ENCODE assay signal across 10 cellular contexts in the genomic region with DNA sequence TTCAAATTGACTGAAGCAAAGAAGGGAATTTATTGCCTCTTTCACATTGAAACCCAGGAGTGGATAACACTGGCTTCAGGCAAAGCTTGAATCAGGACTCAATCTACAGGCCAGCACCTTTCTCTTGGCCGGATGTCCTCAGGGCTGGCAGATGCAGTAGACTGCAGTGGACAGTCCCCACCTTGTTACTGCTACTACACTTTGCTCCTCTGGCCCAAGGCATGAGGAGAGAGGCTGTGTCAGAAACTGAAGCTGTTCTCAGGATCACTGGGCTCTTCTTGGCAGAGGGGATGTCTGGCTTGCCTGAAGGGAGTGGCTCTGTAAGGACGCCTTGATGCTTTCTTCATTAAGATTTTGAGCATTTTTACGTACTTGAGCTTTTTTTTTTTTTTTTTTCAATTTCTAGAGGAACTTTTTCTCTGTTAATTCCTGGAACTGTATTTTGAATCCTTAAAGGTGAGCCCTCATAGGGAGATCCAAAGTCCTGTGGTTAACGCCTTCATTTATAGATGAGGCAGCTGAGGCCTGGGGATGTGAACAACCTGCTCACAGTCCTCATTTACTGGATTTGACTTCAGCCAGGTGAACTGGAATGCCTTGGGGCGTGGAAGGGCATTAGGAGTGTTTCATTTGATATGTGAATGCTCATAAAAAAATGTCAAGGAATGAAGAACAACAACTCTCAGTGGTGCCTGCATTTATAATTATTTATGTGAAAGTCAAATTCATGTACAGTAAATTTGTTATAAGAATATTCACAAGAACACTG. TPM values are rescaled to one million over a fixed set of nuclear protein-coding genes. Genes with fewer than 3 reads are reported as not detected.
DNase-seq lines count a peak whose midpoint lies in the region; ATAC-seq and TF ChIP-seq lines count a peak whose summit lies in the region.
"Had no signal": no experiment of that assay in that cellular context is flagged by ENCODE, and none has a peak within 500 bp of the region (broad histone marks: within the 10 kb centered on the region; RNA-seq: fewer than 3 reads in every experiment).

No MANE protein-coding gene starts in this region.

- peak overlapping the region in 2 of 8 donors; percentile 4 to 29 for H3K4me3 Mint-ChIP-seq in CD4-positive, alpha-beta memory T cell
- no peak overlapping the region for H3K4me3 Mint-ChIP-seq in dendritic cell treated with granulocyte-macrophage colony-stimulating factor and Interleukin-4, amounts not matched to agents 40 ng/mL and 50 ng/mL, for 4 days
- H3K4me3 Mint-ChIP-seq in natural killer cell treated with Interleukin-12 subunit alpha and Interleukin-12 subunit beta and Interleukin-15 and Interleukin-18, amount 100 ng/mL, for 72 hours: no peak overlapping the region
- H3K4me3 Mint-ChIP-seq: T-helper 1 cell treated with Interleukin-12 subunit alpha and Interleukin-12 subunit beta and Interleukin-4 antibody, amounts not matched to agents 30 μg/mL and 1 μg/mL, for 36 hours had no signal

- H3K4me2 ChIP-seq in KMS-11: peak overlapping the region; percentile 90

- H3K4me1 Mint-ChIP-seq in CD4-positive, alpha-beta memory T cell: peaks cover 21 to 65% (median 41%) of the 10 kb centered on the region in 4 donors
- peaks cover 24% of the 10 kb centered on the region for H3K4me1 Mint-ChIP-seq in dendritic cell treated with granulocyte-macrophage colony-stimulating factor and Interleukin-4, amounts not matched to agents 40 ng/mL and 50 ng/mL, for 4 days (ENCODE audit: low read depth)
- H3K4me1 Mint-ChIP-seq in natural killer cell treated with Interleukin-12 subunit alpha and Interleukin-12 subunit beta and Interleukin-15 and Interleukin-18, amount 100 ng/mL, for 72 hours (ENCODE audit: low read depth in 2 of 2): peaks cover 14 to 38% of the 10 kb centered on the region in 2 donors

- H3K79me2 ChIP-seq in KMS-11 (ENCODE audit: insufficient read depth, low read depth): no peaks in the 10 kb centered on the region

- H3K36me3 ChIP-seq in CD4-positive, alpha-beta memory T cell (ENCODE audit: insufficient read depth, low read length): peaks cover 24% of the 10 kb centered on the region
- H3K36me3 ChIP-seq in KMS-11 (ENCODE audit: insufficient read depth): no peaks in the 10 kb centered on the region; the same call in 1 of the 2 replicates

- no peaks in the 10 kb centered on the region for H3K9me3 ChIP-seq in CD4-positive, alpha-beta memory T cell (ENCODE audit: control insufficient read depth in 1 of 2, low read length in 2 of 2)

- H3K27me3 ChIP-seq in CD4-positive, alpha-beta memory T cell (ENCODE audit: insufficient read depth, low read length): no peaks in the 10 kb centered on the region
- H3K27me3 ChIP-seq in KMS-11 (ENCODE audit: insufficient read depth, low read depth): no peaks in the 10 kb centered on the region

- peak overlapping the region; percentile 56 to 90 (median 81) for H3K27ac Mint-ChIP-seq in CD4-positive, alpha-beta memory T cell
- H3K27ac Mint-ChIP-seq in dendritic cell treated with granulocyte-macrophage colony-stimulating factor and Interleukin-4, amounts not matched to agents 40 ng/mL and 50 ng/mL, for 4 days: peak overlapping the region; percentile 69
- peak overlapping the region; percentile 2 to 24 for H3K27ac Mint-ChIP-seq in natural killer cell treated with Interleukin-12 subunit alpha and Interleukin-12 subunit beta and Interleukin-15 and Interleukin-18, amount 100 ng/mL, for 72 hours
- H3K27ac Mint-ChIP-seq: T-helper 1 cell treated with Interleukin-12 subunit alpha and Interleukin-12 subunit beta and Interleukin-4 antibody, amounts not matched to agents 30 μg/mL and 1 μg/mL, for 36 hours had no signal

- CTCF ChIA-PET in CD4-positive, alpha-beta memory T cell (lab: Charles Lee; ENCODE audit: partially characterized antibody): interaction anchor here (1.5 to 7.2 kb wide), 4 partner anchors 11 to 313 kb away, joined by 4 to 70 read pairs (median 11); a partner anchor contains a TSS

- no peak for ATAC-seq in natural killer cell treated with Interleukin-12 subunit alpha and Interleukin-12 subunit beta and Interleukin-15 and Interleukin-18, amount 100 ng/mL, for 72 hours
- no peak for ATAC-seq in GM19035 (IDR thresholded peaks at IDR 0.05; ENCODE audit: unreplicated experiment)

- H3K9ac ChIP-seq in KMS-11: no peak overlapping the region

- H2AFZ ChIP-seq in KMS-11 (ENCODE audit: low read depth): no peak overlapping the region

- no peaks in the 10 kb centered on the region for H3K27me3 Mint-ChIP-seq in CD4-positive, alpha-beta memory T cell
- no peaks in the 10 kb centered on the region for H3K27me3 Mint-ChIP-seq in dendritic cell treated with granulocyte-macrophage colony-stimulating factor and Interleukin-4, amounts not matched to agents 40 ng/mL and 50 ng/mL, for 4 days
- no peaks in the 10 kb centered on the region for H3K27me3 Mint-ChIP-seq in natural killer cell treated with Interleukin-12 subunit alpha and Interleukin-12 subunit beta and Interleukin-15 and Interleukin-18, amount 100 ng/mL, for 72 hours

- H4K20me1 ChIP-seq in KMS-11 (ENCODE audit: insufficient read depth): no peaks in the 10 kb centered on the region

- no peak overlapping the region for H3K27ac ChIP-seq in CD4-positive, alpha-beta memory T cell (ENCODE audit: low read depth, low read length)
- peak overlapping the region; percentile 66 for H3K27ac ChIP-seq in KMS-11

- H3K4me3 ChIP-seq in CD4-positive, alpha-beta memory T cell (ENCODE audit: low read length in 2 of 2): no peak overlapping the region
- H3K4me3 ChIP-seq in KMS-11 (IDR thresholded peaks at IDR 0.05; ENCODE audit: insufficient read depth, low read depth, low read length): no peak overlapping the region

- POLR2A ChIA-PET in CD4-positive, alpha-beta memory T cell (lab: Charles Lee; ENCODE audit: partially characterized antibody): interaction anchor here (0.9 to 1.3 kb wide), 2 partner anchors 9 to 25 kb away, joined by 4 read pairs; no protein-coding TSS in a partner anchor

- no peak for DNase-seq in CD4-positive, alpha-beta memory T cell
- no peak for DNase-seq in natural killer cell treated with Interleukin-12 subunit alpha and Interleukin-12 subunit beta and Interleukin-15 and Interleukin-18, amount 100 ng/mL, for 72 hours (ENCODE audit: low spot score)
- DNase-seq in nucleus accumbens (lab: John Stamatoyannopoulos, UW): no peak
- no peak for DNase-seq in NCI-H82 (lab: John Stamatoyannopoulos, UW)
- DNase-seq: GOT3; stimulated activated CD4-positive, alpha-beta T cell treated with anti-CD3 and anti-CD28 coated beads, Interleukin-2, amount 100 ng/mL, for 48 hours had no signal

- TF ChIP-seq CTCF in KMS-11 (conservative IDR thresholded peaks at IDR 0.05; ENCODE audit: low read depth, low read length): no peak

- intact Hi-C loops in CD4-positive, alpha-beta memory T cell (cut with micrococcal nuclease): no loop called here
- intact Hi-C loops in dendritic cell treated with granulocyte-macrophage colony-stimulating factor and Interleukin-4, amounts not matched to agents 40 ng/mL and 50 ng/mL, for 4 days (cut with micrococcal nuclease): no loop called here

- H3K36me3 Mint-ChIP-seq in CD4-positive, alpha-beta memory T cell: peaks cover 33 to 63% of the 10 kb centered on the region in 2 donors
- H3K36me3 Mint-ChIP-seq in dendritic cell treated with granulocyte-macrophage colony-stimulating factor and Interleukin-4, amounts not matched to agents 40 ng/mL and 50 ng/mL, for 4 days (ENCODE audit: low read depth): peaks cover 14% of the 10 kb centered on the region
- H3K36me3 Mint-ChIP-seq in natural killer cell treated with Interleukin-12 subunit alpha and Interleukin-12 subunit beta and Interleukin-15 and Interleukin-18, amount 100 ng/mL, for 72 hours: peaks cover 7% of the 10 kb centered on the region

- H3K9me3 Mint-ChIP-seq in CD4-positive, alpha-beta memory T cell: no peaks in the 10 kb centered on the region
- no peaks in the 10 kb centered on the region for H3K9me3 Mint-ChIP-seq in dendritic cell treated with granulocyte-macrophage colony-stimulating factor and Interleukin-4, amounts not matched to agents 40 ng/mL and 50 ng/mL, for 4 days
- no peaks in the 10 kb centered on the region for H3K9me3 Mint-ChIP-seq in natural killer cell treated with Interleukin-12 subunit alpha and Interleukin-12 subunit beta and Interleukin-15 and Interleukin-18, amount 100 ng/mL, for 72 hours
- H3K9me3 Mint-ChIP-seq: T-helper 1 cell treated with Interleukin-12 subunit alpha and Interleukin-12 subunit beta and Interleukin-4 antibody, amounts not matched to agents 30 μg/mL and 1 μg/mL, for 36 hours had no signal

- peaks cover 24% of the 10 kb centered on the region for H3K4me1 ChIP-seq in CD4-positive, alpha-beta memory T cell (ENCODE audit: insufficient read depth, low read length)
- peaks cover 85% of the 10 kb centered on the region for H3K4me1 ChIP-seq in KMS-11 (ENCODE audit: low read depth, poor library complexity, severe bottlenecking)

RNA-seq across cellular contexts. Expression of a gene that starts 36.6 kb away (rescaled TPM):
- total RNA-seq in CD4-positive, alpha-beta memory T cell: 10 to 100 TPM; 30.6 to 36.6 TPM
- polyA plus RNA-seq in CD4-positive, alpha-beta memory T cell: 10 to 100 TPM; 15.3 to 15.5 TPM
- 10 to 100 TPM; 17.5 to 23.0 TPM for total RNA-seq in natural killer cell treated with Interleukin-12 subunit alpha and Interleukin-12 subunit beta and Interleukin-15 and Interleukin-18, amount 100 ng/mL, for 72 hours

RNA-seq across cellular contexts. Expression of a gene that starts 40.8 kb away (rescaled TPM):
- 100 to 1,000 TPM; 199 to 200 TPM for total RNA-seq in CD4-positive, alpha-beta memory T cell
- 100 to 1,000 TPM in 1 of 2 donors, 10 to 100 TPM in 1; 30.6 to 108 TPM for polyA plus RNA-seq in CD4-positive, alpha-beta memory T cell
- total RNA-seq in natural killer cell treated with Interleukin-12 subunit alpha and Interleukin-12 subunit beta and Interleukin-15 and Interleukin-18, amount 100 ng/mL, for 72 hours: 10 to 100 TPM; 76.8 to 83.7 TPM

Comparison
In these comparisons a context has a peak if more than half of its experiments do, and no peak if none do; other contexts are left out.
1. H3K27ac Mint-ChIP-seq: peak in every context shown above with its lines; median percentile 81 in CD4-positive, alpha-beta memory T cell; 69 in dendritic cell treated with granulocyte-macrophage colony-stimulating factor and Interleukin-4, amounts not matched to agents 40 ng/mL and 50 ng/mL, for 4 days; 13 in natural killer cell treated with Interleukin-12 subunit alpha and Interleukin-12 subunit beta and Interleukin-15 and Interleukin-18, amount 100 ng/mL, for 72 hours.